22 cellular contexts compared by ENCODE assay signal in the genomic region with DNA sequence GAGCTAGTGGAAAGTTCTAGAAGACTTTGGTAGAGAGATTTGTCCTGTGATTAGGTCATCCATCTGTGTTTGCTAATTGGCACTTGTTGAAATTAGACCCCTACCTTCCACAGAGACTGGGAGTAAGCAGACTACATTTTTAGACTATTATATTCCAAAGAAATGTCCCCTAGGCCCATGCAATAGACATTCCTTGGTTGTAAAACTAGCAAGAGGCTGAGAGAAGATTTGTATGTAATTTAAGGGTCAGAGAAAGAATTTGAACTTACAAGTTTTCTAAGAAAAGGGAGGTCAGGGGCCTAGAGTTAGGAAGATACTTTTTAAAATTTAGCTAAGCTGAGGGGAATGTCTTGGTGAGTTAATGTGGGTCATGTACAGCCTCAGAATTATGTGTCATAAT.
"Had no signal": no experiment of that assay in that cellular context is flagged by ENCODE, and none has a peak within 500 bp of the region (broad histone marks: within the 10 kb centered on the region; RNA-seq: fewer than 3 reads in every experiment).

No MANE protein-coding gene starts in this region.

- H3K9me3 ChIP-seq: MG63 had no signal

- H3K4me3 ChIP-seq: MG63 had no signal

- H3K36me3 Mint-ChIP-seq: activated CD4-positive, alpha-beta memory T cell treated with anti-CD3 and anti-CD28 coated beads for 36 hours; activated naive CD4-positive, alpha-beta T cell treated with anti-CD3 and anti-CD28 coated beads, Interleukin-2, amount 50 U/mL, for 72 hours had no signal

- H3K4me3 Mint-ChIP-seq: activated B cell treated with CpG ODN at 0.5 μM for 24 hours; activated CD4-positive, alpha-beta memory T cell treated with anti-CD3 and anti-CD28 coated beads for 36 hours; activated CD4-positive, alpha-beta T cell treated with anti-CD3 and anti-CD28 coated beads, Interleukin-2, amount 10 ng/mL, durations not matched to agents 24 days and 14 days; activated T-cell treated with anti-CD3 and anti-CD28 coated beads, Interleukin-2, amount 50 U/mL, for 4 hours; T-helper 17 cell had no signal

- DNase-seq: activated B cell treated with CpG ODN at 0.5 μM for 24 hours; activated CD4-positive, alpha-beta memory T cell treated with anti-CD3 and anti-CD28 coated beads for 36 hours; activated CD4-positive, alpha-beta T cell treated with anti-CD3 and anti-CD28 coated beads for 1 hour; activated CD4-positive, alpha-beta T cell treated with anti-CD3 and anti-CD28 coated beads, Interleukin-2, amount 10 ng/mL, durations not matched to agents 24 days and 14 days; activated CD8-positive, alpha-beta memory T cell treated with anti-CD3 and anti-CD28 coated beads for 24 hours; activated effector memory CD4-positive, alpha-beta T cell treated with anti-CD3 and anti-CD28 coated beads, Interleukin-2, amount 50 U/mL, for 16 hours; activated naive CD4-positive, alpha-beta T cell treated with Interleukin-2 at 50 U/mL for 16 hours; activated T-cell treated with anti-CD3 and anti-CD28 coated beads, Interleukin-2, amount 50 U/mL, for 4 hours; central memory CD4-positive, alpha-beta T cell; MG63; MV-4-11; NCI-H1092 treated with DMSO at 0.1 percent for 48 hours; NCI-H1417 treated with DMSO at 0.1 percent for 48 hours; NCI-H1694; NCI-H2029 treated with DMSO at 0.1 percent for 48 hours; NCI-H345; NCI-H510A; NCI-H69; SIG-M5; T-helper 17 cell; T-helper 9 cell had no signal

- H3K27me3 ChIP-seq: MG63 had no signal

- H3K9me3 Mint-ChIP-seq: activated CD4-positive, alpha-beta memory T cell treated with anti-CD3 and anti-CD28 coated beads for 36 hours; activated CD4-positive, alpha-beta T cell treated with anti-CD3 and anti-CD28 coated beads, Interleukin-2, amount 10 ng/mL, durations not matched to agents 24 days and 14 days had no signal

- H3K27me3 Mint-ChIP-seq: activated B cell treated with CpG ODN at 0.5 μM for 24 hours; activated CD4-positive, alpha-beta memory T cell treated with anti-CD3 and anti-CD28 coated beads for 36 hours; activated CD4-positive, alpha-beta T cell treated with anti-CD3 and anti-CD28 coated beads, Interleukin-2, amount 10 ng/mL, durations not matched to agents 24 days and 14 days; T-helper 17 cell had no signal

- ATAC-seq: activated naive CD4-positive, alpha-beta T cell treated with anti-CD3 and anti-CD28 coated beads, Interleukin-2, amount 50 U/mL, for 72 hours; activated T-cell treated with anti-CD3 and anti-CD28 coated beads, Interleukin-2, amount 50 U/mL, for 4 hours; T-helper 17 cell had no signal

- H3K27ac Mint-ChIP-seq: activated B cell treated with CpG ODN at 0.5 μM for 24 hours; activated CD4-positive, alpha-beta memory T cell treated with anti-CD3 and anti-CD28 coated beads for 36 hours; activated CD4-positive, alpha-beta T cell treated with anti-CD3 and anti-CD28 coated beads, Interleukin-2, amount 10 ng/mL, durations not matched to agents 24 days and 14 days; activated naive CD4-positive, alpha-beta T cell treated with anti-CD3 and anti-CD28 coated beads, Interleukin-2, amount 50 U/mL, for 72 hours; T-helper 17 cell had no signal

- H3K36me3 ChIP-seq: MG63 had no signal

- H3K4me1 Mint-ChIP-seq: activated B cell treated with CpG ODN at 0.5 μM for 24 hours; activated CD4-positive, alpha-beta T cell treated with anti-CD3 and anti-CD28 coated beads, Interleukin-2, amount 10 ng/mL, durations not matched to agents 24 days and 14 days; T-helper 17 cell had no signal
